7 cellular contexts compared by ENCODE assay signal in genomic region chr6:135987226-135987625, GRCh38.
"Had no signal": no experiment of that assay in that cellular context is flagged by ENCODE, and none has a peak within 500 bp of the region (broad histone marks: within the 10 kb centered on the region; RNA-seq: fewer than 3 reads in every experiment).

No MANE protein-coding gene starts in this region.

- H3K4me1 Mint-ChIP-seq: GM23338, H9 had no signal

- H3K4me3 ChIP-seq: GM23338 had no signal

- ATAC-seq: GM23338 had no signal

- H3K4me2 ChIP-seq: GM23338 had no signal

- FAIRE-seq: H1, H54, HTR-8/SVneo had no signal

- H2AFZ ChIP-seq: GM23338 had no signal

- H3K9me3 Mint-ChIP-seq: GM23338, H9 had no signal

- DNase-seq: H9, HCEC 1CT, KBM-7 had no signal

- H3K4me3 Mint-ChIP-seq: GM23338, H9 had no signal

- H3K27ac Mint-ChIP-seq: GM23338, H9 had no signal
